ENCODE assay signal across 29 cellular contexts in genomic region chr14:88821888-88822287, GRCh38. TPM values are rescaled to one million over a fixed set of nuclear protein-coding genes. Genes with fewer than 3 reads are reported as not detected.
"Had no signal": no experiment of that assay in that cellular context is flagged by ENCODE, and none has a peak within 500 bp of the region (broad histone marks: within the 10 kb centered on the region; RNA-seq: fewer than 3 reads in every experiment).

No MANE protein-coding gene starts in this region.

- H3K27me3 ChIP-seq: esophagus squamous epithelium, transverse colon, upper lobe of right lung, uterus had no signal

- H3K4me3 ChIP-seq: coronary artery, esophagus squamous epithelium, lower lobe of right lung, psoas muscle, skin epidermis, spleen, thoracic aorta, transverse colon, upper lobe of right lung, uterus had no signal

- ATAC-seq: left ventricle myocardium superior; lower lobe of right lung; naive thymus-derived CD8-positive, alpha-beta T cell; psoas muscle; right cardiac atrium; stimulated activated memory B cell treated with anti-CD40 and anti-IgM and Interleukin-4, amounts not matched to agents 10 μg/mL and 1 μg/mL and 100 μg/mL, for 72 hours; stimulated activated naive CD8-positive, alpha-beta T cell treated with anti-CD3 and anti-CD28 coated beads, Interleukin-15, Interleukin-2, amounts not matched to agents 100 U/mL and 50 U/mL, for 24 hours; upper lobe of right lung had no signal

- H3K27ac ChIP-seq: coronary artery, esophagus squamous epithelium, lower lobe of right lung, psoas muscle, skin epidermis, spleen, thoracic aorta, transverse colon, upper lobe of right lung, uterus had no signal

- H3K4me1 ChIP-seq: psoas muscle, uterus had no signal

- H3K36me3 ChIP-seq: esophagus squamous epithelium, lower lobe of right lung, spleen, thoracic aorta, transverse colon, upper lobe of right lung, uterus had no signal

- H3K9me3 ChIP-seq: esophagus squamous epithelium, lower lobe of right lung, psoas muscle, spleen, thoracic aorta, transverse colon, upper lobe of right lung, uterus had no signal

- H3K9me3 Mint-ChIP-seq: immature natural killer cell; naive thymus-derived CD8-positive, alpha-beta T cell; nephron progenitor cell; stimulated activated memory B cell treated with anti-CD40 and anti-IgM and Interleukin-4, amounts not matched to agents 10 μg/mL and 1 μg/mL and 100 μg/mL, for 72 hours had no signal

- H3K36me3 Mint-ChIP-seq: immature natural killer cell; naive thymus-derived CD8-positive, alpha-beta T cell; stimulated activated memory B cell treated with anti-CD40 and anti-IgM and Interleukin-4, amounts not matched to agents 10 μg/mL and 1 μg/mL and 100 μg/mL, for 72 hours had no signal

- H3K4me3 Mint-ChIP-seq: immature natural killer cell; naive thymus-derived CD8-positive, alpha-beta T cell; nephron progenitor cell; stimulated activated memory B cell treated with anti-CD40 and anti-IgM and Interleukin-4, amounts not matched to agents 10 μg/mL and 1 μg/mL and 100 μg/mL, for 72 hours had no signal

- FAIRE-seq: endometrium had no signal

- DNase-seq: dermis blood vessel endothelial cell; effector memory CD4-positive, alpha-beta T cell; esophagus squamous epithelium; foreskin melanocyte; hypothalamus; immature natural killer cell; islet precursor cell; kidney glomerular epithelial cell; left ventricle myocardium superior; lower lobe of right lung; naive thymus-derived CD8-positive, alpha-beta T cell; nephron progenitor cell; nucleus accumbens; posterior cingulate gyrus; psoas muscle; right cardiac atrium; spleen; stimulated activated CD4-positive, alpha-beta T cell treated with anti-CD3 and anti-CD28 coated beads, Interleukin-4, amount 100 ng/mL, for 4 hours; stimulated activated naive CD8-positive, alpha-beta T cell treated with anti-CD3 and anti-CD28 coated beads, Interleukin-15, Interleukin-2, amounts not matched to agents 100 U/mL and 50 U/mL, for 24 hours; substantia nigra; transverse colon; upper lobe of right lung; uterus had no signal

- H3K27ac Mint-ChIP-seq: immature natural killer cell; nephron progenitor cell; stimulated activated memory B cell treated with anti-CD40 and anti-IgM and Interleukin-4, amounts not matched to agents 10 μg/mL and 1 μg/mL and 100 μg/mL, for 72 hours had no signal

RNA-seq across cellular contexts. Expression of gene EML5, which starts 29.1 kb away (rescaled TPM):
- total RNA-seq: myocyte had no signal
